In genomic region chr1:111422546-111423391, GRCh38 we compare ENCODE assay signal across 14 cellular contexts. TPM values are rescaled to one million over a fixed set of nuclear protein-coding genes. Genes with fewer than 3 reads are reported as not detected.
DNase-seq lines count a peak whose midpoint lies in the region; ATAC-seq, FAIRE-seq and TF ChIP-seq lines count a peak whose summit lies in the region.
"Had no signal": no experiment of that assay in that cellular context is flagged by ENCODE, and none has a peak within 500 bp of the region (broad histone marks: within the 10 kb centered on the region; RNA-seq: fewer than 3 reads in every experiment).

No MANE protein-coding gene starts in this region.

- H3K4me1 ChIP-seq in pancreas (no peaks in the 10 kb centered on the region), endodermal cell (ENCODE audit: control insufficient read depth, insufficient read depth, low read length) (peaks cover 5% of the 10 kb centered on the region)

- FAIRE-seq in bronchial epithelial cell (lab: Jason Lieb, UNC) (no peak), pancreas (lab: Jason Lieb, UNC) (no peak)

- H3K4me3 ChIP-seq in bronchial epithelial cell (ENCODE audit: low read depth, low read length) (no peak overlapping the region), pancreas (no peak overlapping the region), endodermal cell (ENCODE audit: low read length) (no peak overlapping the region)
- H3K4me3 ChIP-seq: tibial artery had no signal

- 69 to 70% methylated on average over 13 of the region's 13 CpGs for WGBS in pancreas, 2 donors
- 90 to 92% methylated on average over 6 to 13 of the region's 13 CpGs for WGBS in endodermal cell (ENCODE audit: insufficient coverage in 1 of 2, insufficient read length in 1 of 2), 2 experiments

- intact Hi-C loops in pancreas (cut with DNase I): no loop called here

- no peaks in the 10 kb centered on the region for H3K9me3 ChIP-seq in pancreas
- no peaks in the 10 kb centered on the region for H3K9me3 ChIP-seq in endodermal cell (ENCODE audit: control insufficient read depth, low read length)
- H3K9me3 ChIP-seq: tibial artery had no signal

- H3K27me3 ChIP-seq in bronchial epithelial cell (ENCODE audit: control insufficient read depth, insufficient read depth, low read length) (no peaks in the 10 kb centered on the region), pancreas (no peaks in the 10 kb centered on the region), endodermal cell (ENCODE audit: control insufficient read depth, insufficient read depth, low read length, poor library complexity, severe bottlenecking) (no peaks in the 10 kb centered on the region)

- no peak overlapping the region for H3K9ac ChIP-seq in endodermal cell (ENCODE audit: extremely low read depth, low read length, poor library complexity, severe bottlenecking)

- H3K27ac ChIP-seq in pancreas (no peak overlapping the region), endodermal cell (ENCODE audit: low read depth, low read length) (no peak overlapping the region)
- H3K27ac ChIP-seq: tibial artery had no signal

- peak in 3 of 4 donors; percentile 78 to 83 (median 80) for ATAC-seq in pancreas

- H3K27me3 Mint-ChIP-seq in endothelial cell (ENCODE audit: unreplicated experiment) (peaks cover 9% of the 10 kb centered on the region), endodermal cell (ENCODE audit: insufficient read depth) (no peaks in the 10 kb centered on the region)

- no peaks in the 10 kb centered on the region for H3K36me3 Mint-ChIP-seq in endothelial cell (ENCODE audit: low read depth, unreplicated experiment)
- H3K36me3 Mint-ChIP-seq in endodermal cell (ENCODE audit: low read depth): no peaks in the 10 kb centered on the region

- no peaks in the 10 kb centered on the region for H3K36me3 ChIP-seq in bronchial epithelial cell (ENCODE audit: control insufficient read depth, insufficient read depth, low read length)
- no peaks in the 10 kb centered on the region for H3K36me3 ChIP-seq in pancreas
- H3K36me3 ChIP-seq in endodermal cell (ENCODE audit: control insufficient read depth, insufficient read depth, low read length): no peaks in the 10 kb centered on the region

- H3K4me3 Mint-ChIP-seq in endothelial cell (ENCODE audit: unreplicated experiment): no peak overlapping the region
- H3K4me3 Mint-ChIP-seq in endodermal cell: no peak overlapping the region
- H3K4me3 Mint-ChIP-seq: activated naive CD4-positive, alpha-beta T cell treated with anti-CD3 and anti-CD28 coated beads for 36 hours had no signal

- TF ChIP-seq CTCF in bronchial epithelial cell (IDR thresholded peaks at IDR 0.05; ENCODE audit: insufficient read depth, low read length, severe bottlenecking) (peak; percentile 6), pancreas (IDR thresholded peaks at IDR 0.05) (no peak), endothelial cell (IDR thresholded peaks at IDR 0.05; ENCODE audit: unreplicated experiment) (no peak), endodermal cell (conservative IDR thresholded peaks at IDR 0.05) (no peak)

- peaks cover 38% of the 10 kb centered on the region for H3K4me1 Mint-ChIP-seq in endothelial cell (ENCODE audit: unreplicated experiment)
- peaks cover 16% of the 10 kb centered on the region for H3K4me1 Mint-ChIP-seq in endodermal cell

- H3K27ac Mint-ChIP-seq in endothelial cell (ENCODE audit: unreplicated experiment) (no peak overlapping the region), endodermal cell (no peak overlapping the region)
- H3K27ac Mint-ChIP-seq: activated naive CD4-positive, alpha-beta T cell treated with anti-CD3 and anti-CD28 coated beads for 36 hours had no signal

- DNase-seq in EH (ENCODE audit: low read depth) (peak; percentile 41), NCI-H2029 (lab: John Stamatoyannopoulos, UW) (peak; percentile 66), bronchial epithelial cell (ENCODE audit: low read depth) (peak; percentile 68), pancreas (peak in 3 of 6 donors; percentile 9 to 34 (median 29)), endothelial cell (ENCODE audit: low spot score) (no peak), endodermal cell (no peak), retina (no peak)
- no peak for DNase-seq in stimulated activated CD4-positive, alpha-beta T cell treated with anti-CD3 and anti-CD28 coated beads, Interleukin-4, amount 100 ng/mL, for 1 hour
- DNase-seq: activated CD4-positive, alpha-beta T cell treated with anti-CD3 and anti-CD28 coated beads, Interleukin-2, amount 50 U/mL, for 4 hours; activated naive CD4-positive, alpha-beta T cell treated with anti-CD3 and anti-CD28 coated beads for 36 hours; cortex of kidney; DMS 273 treated with DMSO at 0.1 percent for 48 hours; NCI-H2227 treated with DMSO at 0.1 percent for 48 hours; tibial artery had no signal

- H3K9me3 Mint-ChIP-seq in endothelial cell (ENCODE audit: unreplicated experiment) (no peaks in the 10 kb centered on the region), endodermal cell (no peaks in the 10 kb centered on the region)
- H3K9me3 Mint-ChIP-seq: activated naive CD4-positive, alpha-beta T cell treated with anti-CD3 and anti-CD28 coated beads for 36 hours had no signal

RNA-seq across cellular contexts. Expression of gene OVGP1, which starts 4.8 kb away (rescaled TPM):
- total RNA-seq in bronchial epithelial cell (1.6 and 1.7 TPM in 2 replicates), pancreas (under 1 TPM; 0.28 to 0.65 (median 0.49) TPM), endothelial cell (ENCODE audit: unreplicated experiment) (3.4 TPM), endodermal cell (1 to 10 TPM in 1 of 2 donors, under 1 TPM in 1; 0.73 to 4.2 TPM)
- polyA plus RNA-seq in pancreas: 1 to 10 TPM; 1.6 to 3.8 TPM
- 2.2 TPM for polyA plus RNA-seq in endodermal cell (2013, experiment 1 of 2)
- polyA plus RNA-seq in endodermal cell (2013, experiment 2 of 2): 2.3 TPM

RNA-seq across cellular contexts. Expression of gene WDR77, which starts 26.3 kb away (rescaled TPM):
- 31.7 and 57.4 TPM in 2 replicates for total RNA-seq in bronchial epithelial cell
- 10 to 100 TPM in 2 of 6 donors, 1 to 10 TPM in 4; 4.8 to 13.9 (median 9.3) TPM for total RNA-seq in pancreas
- polyA plus RNA-seq in pancreas: 10 to 100 TPM; 10.6 to 15.2 TPM
- total RNA-seq in endothelial cell (ENCODE audit: unreplicated experiment): 46.2 TPM
- total RNA-seq in endodermal cell: 10 to 100 TPM; 60.4 to 68.4 TPM
- polyA plus RNA-seq in endodermal cell (2013, experiment 1 of 2): 41.7 TPM
- polyA plus RNA-seq in endodermal cell (2013, experiment 2 of 2): 39.0 TPM

RNA-seq across cellular contexts. Expression of gene ATP5PB, which starts 26.5 kb away (rescaled TPM):
- total RNA-seq in bronchial epithelial cell (234 and 259 TPM in 2 replicates), pancreas (100 to 1,000 TPM in 2 of 6 donors, 10 to 100 TPM in 4; 56.3 to 103 (median 89.2) TPM), endothelial cell (ENCODE audit: unreplicated experiment) (211 TPM), endodermal cell (100 to 1,000 TPM; 165 to 181 TPM)
- polyA plus RNA-seq in pancreas: 100 to 1,000 TPM in 1 of 2 donors, 10 to 100 TPM in 1; 71.5 to 138 TPM
- 310 TPM for polyA plus RNA-seq in endodermal cell (2013, experiment 1 of 2)
- polyA plus RNA-seq in endodermal cell (2013, experiment 2 of 2): 311 TPM

RNA-seq across cellular contexts. Expression of gene C1orf162, which starts 51.0 kb away (rescaled TPM):
- total RNA-seq in bronchial epithelial cell: 0.38 and 1.1 TPM in 2 replicates
- total RNA-seq in pancreas: 1 to 10 TPM; 1.4 to 9.0 (median 2.0) TPM
- polyA plus RNA-seq in pancreas: 10 to 100 TPM in 1 of 2 donors, 1 to 10 TPM in 1; 9.0 to 14.6 TPM
- total RNA-seq in endothelial cell (ENCODE audit: unreplicated experiment): 0.95 TPM
- under 1 TPM; 0.26 to 0.60 TPM for total RNA-seq in endodermal cell
- 0.93 TPM for polyA plus RNA-seq in endodermal cell (2013, experiment 1 of 2)
- 0.95 TPM for polyA plus RNA-seq in endodermal cell (2013, experiment 2 of 2)

Comparison
In these comparisons a context has a peak if more than half of its experiments do, and no peak if none do; other contexts are left out.
1. DNase-seq: peak in EH (single experiment), NCI-H2029 (single experiment) and bronchial epithelial cell (single experiment); none in endothelial cell (single experiment), stimulated activated CD4-positive, alpha-beta T cell treated with anti-CD3 and anti-CD28 coated beads, Interleukin-4, amount 100 ng/mL, for 1 hour (single experiment), endodermal cell (single experiment) and retina (single experiment).